Comparison of ENCODE assay signal across 23 cellular contexts in the genomic region with DNA sequence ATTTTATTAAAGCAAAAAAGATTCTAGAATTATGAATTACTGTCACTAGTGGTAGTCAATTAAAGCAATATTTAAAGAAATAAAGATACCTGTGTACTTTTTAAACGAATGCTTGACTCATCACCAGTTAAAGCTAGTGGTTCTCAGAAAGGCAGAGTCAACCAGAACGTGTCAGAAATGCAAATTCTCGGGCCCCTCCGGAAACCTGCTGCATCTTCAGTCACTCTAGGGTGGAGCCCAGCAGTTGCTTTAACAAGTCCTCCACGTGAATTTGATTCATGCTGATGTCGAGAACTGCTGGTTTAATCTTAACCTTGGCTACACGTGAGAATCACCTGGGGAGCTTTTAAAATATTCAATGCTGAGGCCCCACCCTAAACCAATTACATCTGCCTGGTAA.
A peak's percentile ranks its signal among the peaks of the same experiment; 100 is the strongest.
DNase-seq lines count a peak whose midpoint lies in the region; ATAC-seq and TF ChIP-seq lines count a peak whose summit lies in the region.
"Had no signal": no experiment of that assay in that cellular context is flagged by ENCODE, and none has a peak within 500 bp of the region (broad histone marks: within the 10 kb centered on the region; RNA-seq: fewer than 3 reads in every experiment).

No MANE protein-coding gene starts in this region.

- H3K9me3 Mint-ChIP-seq in WTC11 = peaks cover 12% of the 10 kb centered on the region
- H3K9me3 Mint-ChIP-seq in stimulated activated effector memory CD8-positive, alpha-beta T cell treated with anti-CD3 and anti-CD28 coated beads, Interleukin-12 subunit alpha, Interleukin-12 subunit beta, amount 100 ng/mL, for 72 hours = no peaks in the 10 kb centered on the region
- H3K9me3 Mint-ChIP-seq: CD4-positive, CD25-positive, alpha-beta regulatory T cell had no signal

- H3K36me3 Mint-ChIP-seq in WTC11 = peaks cover 11% of the 10 kb centered on the region
- no peaks in the 10 kb centered on the region for H3K36me3 Mint-ChIP-seq in stimulated activated effector memory CD8-positive, alpha-beta T cell treated with anti-CD3 and anti-CD28 coated beads, Interleukin-12 subunit alpha, Interleukin-12 subunit beta, amount 100 ng/mL, for 72 hours
- H3K36me3 Mint-ChIP-seq: CD4-positive, CD25-positive, alpha-beta regulatory T cell; T-cell had no signal

- peak; percentile 35; the same call in 1 of the 2 replicates for ATAC-seq in WTC11
- peak; percentile 28 for ATAC-seq in stimulated activated effector memory CD8-positive, alpha-beta T cell treated with anti-CD3 and anti-CD28 coated beads, Interleukin-12 subunit alpha, Interleukin-12 subunit beta, amount 100 ng/mL, for 72 hours
- no peak for ATAC-seq in HG03159 (IDR thresholded peaks at IDR 0.05; ENCODE audit: unreplicated experiment)
- ATAC-seq: GM12878, T-cell had no signal

- TF ChIP-seq CTCF in WTC11 (IDR thresholded peaks at IDR 0.05) = no peak
- TF ChIP-seq CTCF in GM10248 (IDR thresholded peaks at IDR 0.05; ENCODE audit: control extremely low read depth, extremely low read depth, low read depth, missing control alignments) = no peak

- POLR2A ChIA-PET in WTC11 (lab: Charles Lee) = interaction anchor here (0.6 kb wide), 1 partner anchor 1842 kb away, joined by 4 read pairs; no protein-coding TSS in a partner anchor
- POLR2A ChIA-PET in GM10248 (lab: Yijun Ruan, JAX) = no interaction called here

- H3K4me3 Mint-ChIP-seq in WTC11 = no peak overlapping the region
- H3K4me3 Mint-ChIP-seq in stimulated activated effector memory CD8-positive, alpha-beta T cell treated with anti-CD3 and anti-CD28 coated beads, Interleukin-12 subunit alpha, Interleukin-12 subunit beta, amount 100 ng/mL, for 72 hours = no peak overlapping the region
- H3K4me3 Mint-ChIP-seq: CD4-positive, CD25-positive, alpha-beta regulatory T cell; HFFc6; T-cell had no signal

- no peak overlapping the region for H3K27ac Mint-ChIP-seq in WTC11
- H3K27ac Mint-ChIP-seq in stimulated activated effector memory CD8-positive, alpha-beta T cell treated with anti-CD3 and anti-CD28 coated beads, Interleukin-12 subunit alpha, Interleukin-12 subunit beta, amount 100 ng/mL, for 72 hours = no peak overlapping the region
- H3K27ac Mint-ChIP-seq: CD4-positive, CD25-positive, alpha-beta regulatory T cell; HFFc6; T-cell had no signal

- peaks cover 15% of the 10 kb centered on the region for H3K27me3 Mint-ChIP-seq in WTC11 (ENCODE audit: low read depth)
- H3K27me3 Mint-ChIP-seq: T-cell had no signal

- peaks cover 24% of the 10 kb centered on the region for H3K4me1 Mint-ChIP-seq in WTC11
- no peaks in the 10 kb centered on the region for H3K4me1 Mint-ChIP-seq in stimulated activated effector memory CD8-positive, alpha-beta T cell treated with anti-CD3 and anti-CD28 coated beads, Interleukin-12 subunit alpha, Interleukin-12 subunit beta, amount 100 ng/mL, for 72 hours

- DNase-seq in NCI-H748 (lab: John Stamatoyannopoulos, UW; ENCODE audit: unreplicated experiment) (peak; percentile 59), NCI-H748 treated with DMSO at 0.1 percent for 48 hours (lab: John Stamatoyannopoulos, UW) (no peak), NCI-H1436 (lab: John Stamatoyannopoulos, UW) (peak; percentile 91), WTC11 (ENCODE audit: low spot score) (no peak), GM10248 (ENCODE audit: extremely low spot score) (no peak)
- no peak for DNase-seq in stimulated activated effector memory CD8-positive, alpha-beta T cell treated with anti-CD3 and anti-CD28 coated beads, Interleukin-12 subunit alpha, Interleukin-12 subunit beta, amount 100 ng/mL, for 72 hours (ENCODE audit: low spot score in 2 of 2)
- DNase-seq: BE2C; Caco-2; CD4-positive, CD25-positive, alpha-beta regulatory T cell; GDM1; H7; HFFc6; IMR-90; NCI-H1417 treated with DMSO at 0.1 percent for 48 hours; NCI-H2081; NCI-H524; NK-92 treated with Interleukin-12 subunit alpha and Interleukin-12 subunit beta, amount 100 ng/mL, for 24 hours; OCI-M1; SHP77 treated with DMSO at 0.1 percent for 48 hours; SK-N-SH; T-cell had no signal

- CTCF ChIA-PET in WTC11 (lab: Charles Lee) = interaction anchor here (1.1 to 2.2 kb wide), 4 partner anchors 9 to 168 kb away, joined by 3 to 5 read pairs (median 4); no protein-coding TSS in a partner anchor
- CTCF ChIA-PET in GM10248 (lab: Yijun Ruan, JAX) = no interaction called here

TF ChIP-seq in WTC11, 78 proteins besides CTCF, POLR2A, EP300 and RAD21 (continues in another document):
- TF ChIP-seq ESRRA (CRISPR knock-in tag; IDR thresholded peaks at IDR 0.05; ENCODE audit: borderline replicate concordance) = no peak
- TF ChIP-seq, protein P1, sequence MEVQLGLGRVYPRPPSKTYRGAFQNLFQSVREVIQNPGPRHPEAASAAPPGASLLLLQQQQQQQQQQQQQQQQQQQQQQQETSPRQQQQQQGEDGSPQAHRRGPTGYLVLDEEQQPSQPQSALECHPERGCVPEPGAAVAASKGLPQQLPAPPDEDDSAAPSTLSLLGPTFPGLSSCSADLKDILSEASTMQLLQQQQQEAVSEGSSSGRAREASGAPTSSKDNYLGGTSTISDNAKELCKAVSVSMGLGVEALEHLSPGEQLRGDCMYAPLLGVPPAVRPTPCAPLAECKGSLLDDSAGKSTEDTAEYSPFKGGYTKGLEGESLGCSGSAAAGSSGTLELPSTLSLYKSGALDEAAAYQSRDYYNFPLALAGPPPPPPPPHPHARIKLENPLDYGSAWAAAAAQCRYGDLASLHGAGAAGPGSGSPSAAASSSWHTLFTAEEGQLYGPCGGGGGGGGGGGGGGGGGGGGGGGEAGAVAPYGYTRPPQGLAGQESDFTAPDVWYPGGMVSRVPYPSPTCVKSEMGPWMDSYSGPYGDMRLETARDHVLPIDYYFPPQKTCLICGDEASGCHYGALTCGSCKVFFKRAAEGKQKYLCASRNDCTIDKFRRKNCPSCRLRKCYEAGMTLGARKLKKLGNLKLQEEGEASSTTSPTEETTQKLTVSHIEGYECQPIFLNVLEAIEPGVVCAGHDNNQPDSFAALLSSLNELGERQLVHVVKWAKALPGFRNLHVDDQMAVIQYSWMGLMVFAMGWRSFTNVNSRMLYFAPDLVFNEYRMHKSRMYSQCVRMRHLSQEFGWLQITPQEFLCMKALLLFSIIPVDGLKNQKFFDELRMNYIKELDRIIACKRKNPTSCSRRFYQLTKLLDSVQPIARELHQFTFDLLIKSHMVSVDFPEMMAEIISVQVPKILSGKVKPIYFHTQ (CRISPR knock-in tag; IDR thresholded peaks at IDR 0.05) = no peak
- TF ChIP-seq FOXJ3 (CRISPR knock-in tag; IDR thresholded peaks at IDR 0.05; ENCODE audit: borderline replicate concordance) = no peak
- TF ChIP-seq, protein P2, sequence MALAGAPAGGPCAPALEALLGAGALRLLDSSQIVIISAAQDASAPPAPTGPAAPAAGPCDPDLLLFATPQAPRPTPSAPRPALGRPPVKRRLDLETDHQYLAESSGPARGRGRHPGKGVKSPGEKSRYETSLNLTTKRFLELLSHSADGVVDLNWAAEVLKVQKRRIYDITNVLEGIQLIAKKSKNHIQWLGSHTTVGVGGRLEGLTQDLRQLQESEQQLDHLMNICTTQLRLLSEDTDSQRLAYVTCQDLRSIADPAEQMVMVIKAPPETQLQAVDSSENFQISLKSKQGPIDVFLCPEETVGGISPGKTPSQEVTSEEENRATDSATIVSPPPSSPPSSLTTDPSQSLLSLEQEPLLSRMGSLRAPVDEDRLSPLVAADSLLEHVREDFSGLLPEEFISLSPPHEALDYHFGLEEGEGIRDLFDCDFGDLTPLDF (CRISPR knock-in tag; IDR thresholded peaks at IDR 0.05) = no peak
- TF ChIP-seq, protein P3, sequence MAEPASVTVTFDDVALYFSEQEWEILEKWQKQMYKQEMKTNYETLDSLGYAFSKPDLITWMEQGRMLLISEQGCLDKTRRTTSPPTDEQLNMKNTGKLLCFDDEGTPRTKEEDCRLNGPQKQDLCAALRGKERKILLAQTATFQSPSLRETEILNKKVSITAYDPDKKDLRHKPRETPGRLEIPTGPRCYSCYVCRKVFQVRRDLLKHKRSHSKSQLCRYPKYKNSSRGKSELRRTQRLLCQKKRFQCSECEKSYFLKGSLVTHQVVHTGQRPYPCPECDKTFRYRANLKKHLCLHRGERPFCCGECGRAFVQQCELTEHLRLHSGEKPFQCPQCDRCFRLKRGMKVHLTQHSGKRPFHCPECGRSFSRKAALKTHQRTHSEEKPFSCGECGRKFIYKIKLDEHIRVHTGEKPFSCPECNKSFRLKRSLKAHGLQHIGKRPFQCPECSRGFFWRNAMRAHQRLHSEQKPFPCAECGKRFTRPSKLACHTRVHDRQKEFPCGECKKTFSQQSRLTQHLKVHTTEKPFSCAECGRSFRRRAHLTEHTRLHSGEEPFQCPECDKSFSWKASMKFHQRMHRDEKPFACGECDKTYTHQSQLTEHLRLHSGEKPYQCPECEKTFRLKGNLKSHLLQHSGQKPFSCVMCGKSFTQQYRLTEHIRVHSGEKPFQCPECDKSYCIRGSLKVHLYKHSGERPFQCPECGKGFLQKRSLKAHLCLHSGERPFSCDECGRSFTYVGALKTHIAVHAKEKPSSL (CRISPR knock-in tag; conservative IDR thresholded peaks at IDR 0.05) = no peak

Comparison
In these comparisons a context has a peak if more than half of its experiments do, and no peak if none do; other contexts are left out.
1. DNase-seq: peak in NCI-H748 (single experiment) and NCI-H1436 (single experiment); none in NCI-H748 treated with DMSO at 0.1 percent for 48 hours (single experiment), WTC11 (single experiment), stimulated activated effector memory CD8-positive, alpha-beta T cell treated with anti-CD3 and anti-CD28 coated beads, Interleukin-12 subunit alpha, Interleukin-12 subunit beta, amount 100 ng/mL, for 72 hours (0 of 2) and GM10248 (single experiment).